1 cellular context compared by ENCODE assay signal in genomic region chr5:177454397-177455035, GRCh38.
A peak's percentile ranks its signal among the peaks of the same experiment; 100 is the strongest.
TF ChIP-seq lines count a peak whose summit lies in the region.

No MANE protein-coding gene starts in this region.

TF ChIP-seq in HCT116, 20 proteins besides CTCF, POLR2A, EP300 and RAD21:
- TF ChIP-seq POLR2AphosphoS5 (IDR thresholded peaks at IDR 0.05; ENCODE audit: low read depth, low read length), result peak; percentile 62
- TF ChIP-seq MAX (IDR thresholded peaks at IDR 0.05), result no peak
- peak; percentile 48 for TF ChIP-seq YY1 (IDR thresholded peaks at IDR 0.05; ENCODE audit: extremely low read depth, insufficient replicate concordance, low read depth, low read length)
- peak; percentile 12 for TF ChIP-seq TCF7L2 (IDR thresholded peaks at IDR 0.05; ENCODE audit: borderline replicate concordance, extremely low read depth, insufficient read depth, insufficient read length)
